In the genomic region with DNA sequence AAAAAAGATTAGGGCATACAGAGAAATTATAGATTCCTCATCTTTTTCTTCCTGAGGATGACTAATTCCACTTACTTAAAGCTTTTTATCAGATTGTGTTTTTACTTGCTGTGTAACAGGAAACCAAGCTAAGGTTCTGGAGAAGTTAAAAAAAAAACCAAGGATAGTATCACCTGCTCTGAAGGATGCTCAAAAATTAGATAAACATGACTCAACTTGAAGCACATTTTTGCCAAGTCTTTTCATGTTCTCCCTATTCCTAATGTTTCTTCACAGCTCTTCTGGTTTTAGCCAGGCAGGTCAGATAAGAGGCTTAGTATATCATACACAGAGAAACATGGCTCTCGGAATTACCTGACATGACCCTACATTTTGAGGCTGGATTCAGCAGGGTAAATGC, we compare ENCODE assay signal across 22 cellular contexts.
DNase-seq lines count a peak whose midpoint lies in the region; ATAC-seq and TF ChIP-seq lines count a peak whose summit lies in the region.
"Had no signal": no experiment of that assay in that cellular context is flagged by ENCODE, and none has a peak within 500 bp of the region (broad histone marks: within the 10 kb centered on the region; RNA-seq: fewer than 3 reads in every experiment).

No MANE protein-coding gene starts in this region.

- peak overlapping the region; percentile 23; the same call in 1 of the 2 replicates for H3K27ac Mint-ChIP-seq in WTC11
- H3K27ac Mint-ChIP-seq: activated B cell treated with CpG ODN at 0.5 μM for 24 hours; activated naive CD8-positive, alpha-beta T cell treated with anti-CD3 and anti-CD28 coated beads, Interleukin-2, amount 50 U/mL, for 24 hours; CD8-positive, alpha-beta memory T cell; HFFc6 had no signal

- no peaks in the 10 kb centered on the region for H3K36me3 Mint-ChIP-seq in WTC11
- H3K36me3 Mint-ChIP-seq: brain, naive B cell had no signal

- TF ChIP-seq CTCF in WTC11 (IDR thresholded peaks at IDR 0.05), result no peak

- DNase-seq in NCI-H1417 (lab: John Stamatoyannopoulos, UW) (peak in 2 of 3 experiments; percentile 2 to 22), NCI-H1417 treated with DMSO at 0.1 percent for 48 hours (lab: John Stamatoyannopoulos, UW) (no peak), HT1080 (ENCODE audit: low read depth) (peak; percentile 74), WTC11 (ENCODE audit: low spot score) (no peak), iris pigment epithelial cell (ENCODE audit: low read depth) (peak; percentile 33), islet precursor cell (no peak)
- DNase-seq: activated B cell treated with CpG ODN at 0.5 μM for 24 hours; activated CD4-positive, alpha-beta T cell treated with anti-CD3 and anti-CD28 coated beads, Interleukin-2, amount 50 U/mL, for 48 hours; activated CD8-positive, alpha-beta memory T cell treated with anti-CD3 and anti-CD28 coated beads, Interleukin-2, amount 50 U/mL, for 48 hours; activated naive CD8-positive, alpha-beta T cell treated with anti-CD3 and anti-CD28 coated beads, Interleukin-2, amount 50 U/mL, for 24 hours; CD8-positive, alpha-beta memory T cell; DND-41; HFFc6; left cardiac atrium; naive B cell; NCI-H1436 treated with DMSO at 0.1 percent for 48 hours; stimulated activated CD4-positive, alpha-beta T cell treated with anti-CD3 and anti-CD28 coated beads, Interleukin-2, amount 100 ng/mL, for 48 hours; stimulated activated naive CD8-positive, alpha-beta T cell treated with anti-CD3 and anti-CD28 coated beads, Interleukin-15, Interleukin-2, amounts not matched to agents 100 U/mL and 50 U/mL, for 24 hours had no signal

- CTCF ChIA-PET in WTC11 (lab: Charles Lee), result interaction anchor here (0.6 to 1.2 kb wide), 2 partner anchors 82 to 91 kb away, joined by 3 to 5 read pairs; partner anchors contain the start of genes CPEB3 and MARCHF5

- no peaks in the 10 kb centered on the region for H3K4me1 Mint-ChIP-seq in WTC11
- H3K4me1 Mint-ChIP-seq: activated B cell treated with CpG ODN at 0.5 μM for 24 hours; activated naive CD8-positive, alpha-beta T cell treated with anti-CD3 and anti-CD28 coated beads, Interleukin-2, amount 50 U/mL, for 24 hours; CD8-positive, alpha-beta memory T cell had no signal

- no peaks in the 10 kb centered on the region for H3K27me3 Mint-ChIP-seq in WTC11 (ENCODE audit: low read depth)
- H3K27me3 Mint-ChIP-seq: activated B cell treated with CpG ODN at 0.5 μM for 24 hours; activated naive CD8-positive, alpha-beta T cell treated with anti-CD3 and anti-CD28 coated beads, Interleukin-2, amount 50 U/mL, for 24 hours; CD8-positive, alpha-beta memory T cell; naive B cell had no signal

- no peak overlapping the region for H3K4me3 Mint-ChIP-seq in WTC11
- H3K4me3 Mint-ChIP-seq: activated B cell treated with CpG ODN at 0.5 μM for 24 hours; activated naive CD8-positive, alpha-beta T cell treated with anti-CD3 and anti-CD28 coated beads, Interleukin-2, amount 50 U/mL, for 24 hours; brain; CD8-positive, alpha-beta memory T cell; HFFc6; naive B cell had no signal

- POLR2A ChIA-PET in WTC11 (lab: Charles Lee), result no interaction called here

- H3K9me3 Mint-ChIP-seq in WTC11, result no peaks in the 10 kb centered on the region
- H3K9me3 Mint-ChIP-seq: activated B cell treated with CpG ODN at 0.5 μM for 24 hours; activated naive CD8-positive, alpha-beta T cell treated with anti-CD3 and anti-CD28 coated beads, Interleukin-2, amount 50 U/mL, for 24 hours; brain; HFFc6; naive B cell had no signal

- ATAC-seq in WTC11 (no peak), GM21515 (IDR thresholded peaks at IDR 0.05; ENCODE audit: unreplicated experiment) (no peak), HG03175 (IDR thresholded peaks at IDR 0.05; ENCODE audit: unreplicated experiment) (no peak)
- ATAC-seq: activated naive CD8-positive, alpha-beta T cell treated with anti-CD3 and anti-CD28 coated beads, Interleukin-2, amount 50 U/mL, for 24 hours; HepG2; stimulated activated naive CD8-positive, alpha-beta T cell treated with anti-CD3 and anti-CD28 coated beads, Interleukin-15, Interleukin-2, amounts not matched to agents 100 U/mL and 50 U/mL, for 24 hours had no signal

TF ChIP-seq in WTC11, 78 proteins besides CTCF, POLR2A, EP300 and RAD21 (continues in another document):
- TF ChIP-seq SP1 (CRISPR knock-in tag; conservative IDR thresholded peaks at IDR 0.05) (no peak), FOXJ3 (CRISPR knock-in tag; IDR thresholded peaks at IDR 0.05; ENCODE audit: borderline replicate concordance) (no peak), ZNF416 (CRISPR knock-in tag; IDR thresholded peaks at IDR 0.05) (no peak), ZNF138 (CRISPR knock-in tag; conservative IDR thresholded peaks at IDR 0.05) (no peak), TP53 (CRISPR knock-in tag; IDR thresholded peaks at IDR 0.05) (no peak), RELA (CRISPR knock-in tag; IDR thresholded peaks at IDR 0.05; ENCODE audit: borderline replicate concordance) (no peak), ZNF232 (CRISPR knock-in tag; IDR thresholded peaks at IDR 0.05) (no peak), ZNF219 (CRISPR knock-in tag; IDR thresholded peaks at IDR 0.05; ENCODE audit: borderline replicate concordance) (no peak)
- TF ChIP-seq, protein P1, sequence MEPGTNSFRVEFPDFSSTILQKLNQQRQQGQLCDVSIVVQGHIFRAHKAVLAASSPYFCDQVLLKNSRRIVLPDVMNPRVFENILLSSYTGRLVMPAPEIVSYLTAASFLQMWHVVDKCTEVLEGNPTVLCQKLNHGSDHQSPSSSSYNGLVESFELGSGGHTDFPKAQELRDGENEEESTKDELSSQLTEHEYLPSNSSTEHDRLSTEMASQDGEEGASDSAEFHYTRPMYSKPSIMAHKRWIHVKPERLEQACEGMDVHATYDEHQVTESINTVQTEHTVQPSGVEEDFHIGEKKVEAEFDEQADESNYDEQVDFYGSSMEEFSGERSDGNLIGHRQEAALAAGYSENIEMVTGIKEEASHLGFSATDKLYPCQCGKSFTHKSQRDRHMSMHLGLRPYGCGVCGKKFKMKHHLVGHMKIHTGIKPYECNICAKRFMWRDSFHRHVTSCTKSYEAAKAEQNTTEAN (CRISPR knock-in tag; IDR thresholded peaks at IDR 0.05), result no peak
- TF ChIP-seq, protein P2, sequence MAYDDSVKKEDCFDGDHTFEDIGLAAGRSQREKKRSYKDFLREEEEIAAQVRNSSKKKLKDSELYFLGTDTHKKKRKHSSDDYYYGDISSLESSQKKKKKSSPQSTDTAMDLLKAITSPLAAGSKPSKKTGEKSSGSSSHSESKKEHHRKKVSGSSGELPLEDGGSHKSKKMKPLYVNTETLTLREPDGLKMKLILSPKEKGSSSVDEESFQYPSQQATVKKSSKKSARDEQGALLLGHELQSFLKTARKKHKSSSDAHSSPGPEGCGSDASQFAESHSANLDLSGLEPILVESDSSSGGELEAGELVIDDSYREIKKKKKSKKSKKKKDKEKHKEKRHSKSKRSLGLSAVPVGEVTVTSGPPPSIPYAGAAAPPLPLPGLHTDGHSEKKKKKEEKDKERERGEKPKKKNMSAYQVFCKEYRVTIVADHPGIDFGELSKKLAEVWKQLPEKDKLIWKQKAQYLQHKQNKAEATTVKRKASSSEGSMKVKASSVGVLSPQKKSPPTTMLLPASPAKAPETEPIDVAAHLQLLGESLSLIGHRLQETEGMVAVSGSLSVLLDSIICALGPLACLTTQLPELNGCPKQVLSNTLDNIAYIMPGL (CRISPR knock-in tag; IDR thresholded peaks at IDR 0.05), result no peak
- TF ChIP-seq, protein P3, sequence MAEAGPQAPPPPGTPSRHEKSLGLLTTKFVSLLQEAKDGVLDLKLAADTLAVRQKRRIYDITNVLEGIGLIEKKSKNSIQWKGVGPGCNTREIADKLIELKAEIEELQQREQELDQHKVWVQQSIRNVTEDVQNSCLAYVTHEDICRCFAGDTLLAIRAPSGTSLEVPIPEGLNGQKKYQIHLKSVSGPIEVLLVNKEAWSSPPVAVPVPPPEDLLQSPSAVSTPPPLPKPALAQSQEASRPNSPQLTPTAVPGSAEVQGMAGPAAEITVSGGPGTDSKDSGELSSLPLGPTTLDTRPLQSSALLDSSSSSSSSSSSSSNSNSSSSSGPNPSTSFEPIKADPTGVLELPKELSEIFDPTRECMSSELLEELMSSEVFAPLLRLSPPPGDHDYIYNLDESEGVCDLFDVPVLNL (CRISPR knock-in tag; IDR thresholded peaks at IDR 0.05; ENCODE audit: borderline replicate concordance, low read depth), result no peak
- TF ChIP-seq, protein P4, sequence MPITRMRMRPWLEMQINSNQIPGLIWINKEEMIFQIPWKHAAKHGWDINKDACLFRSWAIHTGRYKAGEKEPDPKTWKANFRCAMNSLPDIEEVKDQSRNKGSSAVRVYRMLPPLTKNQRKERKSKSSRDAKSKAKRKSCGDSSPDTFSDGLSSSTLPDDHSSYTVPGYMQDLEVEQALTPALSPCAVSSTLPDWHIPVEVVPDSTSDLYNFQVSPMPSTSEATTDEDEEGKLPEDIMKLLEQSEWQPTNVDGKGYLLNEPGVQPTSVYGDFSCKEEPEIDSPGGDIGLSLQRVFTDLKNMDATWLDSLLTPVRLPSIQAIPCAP (CRISPR knock-in tag; IDR thresholded peaks at IDR 0.05), result no peak
- TF ChIP-seq, protein P5, sequence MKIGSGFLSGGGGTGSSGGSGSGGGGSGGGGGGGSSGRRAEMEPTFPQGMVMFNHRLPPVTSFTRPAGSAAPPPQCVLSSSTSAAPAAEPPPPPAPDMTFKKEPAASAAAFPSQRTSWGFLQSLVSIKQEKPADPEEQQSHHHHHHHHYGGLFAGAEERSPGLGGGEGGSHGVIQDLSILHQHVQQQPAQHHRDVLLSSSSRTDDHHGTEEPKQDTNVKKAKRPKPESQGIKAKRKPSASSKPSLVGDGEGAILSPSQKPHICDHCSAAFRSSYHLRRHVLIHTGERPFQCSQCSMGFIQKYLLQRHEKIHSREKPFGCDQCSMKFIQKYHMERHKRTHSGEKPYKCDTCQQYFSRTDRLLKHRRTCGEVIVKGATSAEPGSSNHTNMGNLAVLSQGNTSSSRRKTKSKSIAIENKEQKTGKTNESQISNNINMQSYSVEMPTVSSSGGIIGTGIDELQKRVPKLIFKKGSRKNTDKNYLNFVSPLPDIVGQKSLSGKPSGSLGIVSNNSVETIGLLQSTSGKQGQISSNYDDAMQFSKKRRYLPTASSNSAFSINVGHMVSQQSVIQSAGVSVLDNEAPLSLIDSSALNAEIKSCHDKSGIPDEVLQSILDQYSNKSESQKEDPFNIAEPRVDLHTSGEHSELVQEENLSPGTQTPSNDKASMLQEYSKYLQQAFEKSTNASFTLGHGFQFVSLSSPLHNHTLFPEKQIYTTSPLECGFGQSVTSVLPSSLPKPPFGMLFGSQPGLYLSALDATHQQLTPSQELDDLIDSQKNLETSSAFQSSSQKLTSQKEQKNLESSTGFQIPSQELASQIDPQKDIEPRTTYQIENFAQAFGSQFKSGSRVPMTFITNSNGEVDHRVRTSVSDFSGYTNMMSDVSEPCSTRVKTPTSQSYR (CRISPR knock-in tag; IDR thresholded peaks at IDR 0.05), result no peak

Comparison
In these comparisons a context has a peak if more than half of its experiments do, and no peak if none do; other contexts are left out.
1. DNase-seq: peak in NCI-H1417 (2 of 3), HT1080 (single experiment) and iris pigment epithelial cell (single experiment); none in NCI-H1417 treated with DMSO at 0.1 percent for 48 hours (single experiment), WTC11 (single experiment) and islet precursor cell (single experiment).